Comparison of ENCODE assay signal across 8 cellular contexts in the genomic region with DNA sequence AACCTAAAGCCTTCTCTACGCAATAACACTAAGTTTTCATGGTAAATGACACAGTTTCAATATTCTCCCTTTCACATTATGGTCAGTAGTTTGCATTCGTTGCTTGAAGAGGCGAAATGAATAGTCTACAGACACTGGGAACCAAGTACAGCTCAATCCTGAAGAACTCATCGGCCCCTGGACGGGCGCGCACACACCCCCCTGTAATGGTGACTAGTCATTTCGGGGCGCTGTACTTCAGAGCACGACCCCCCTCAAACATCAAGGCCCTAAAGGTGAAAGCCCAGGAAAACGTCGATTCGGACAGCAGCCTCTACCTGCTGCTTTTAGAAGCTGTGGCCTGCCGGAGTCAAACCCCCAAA. TPM values are rescaled to one million over a fixed set of nuclear protein-coding genes. Genes with fewer than 3 reads are reported as not detected.
DNase-seq lines count a peak whose midpoint lies in the region; ATAC-seq and TF ChIP-seq lines count a peak whose summit lies in the region.

No MANE protein-coding gene starts in this region.

- peak overlapping the region; percentile 94 for H3K27ac ChIP-seq in VCaP

- CTCF ChIA-PET in AG04449 (lab: Yijun Ruan, JAX) (interaction anchor here (0.7 to 3.6 kb wide), 6 partner anchors 36 to 275 kb away, joined by 3 to 36 read pairs (median 5); no protein-coding TSS in a partner anchor), GM10248 (lab: Yijun Ruan, JAX) (interaction anchor here (1.0 to 4.2 kb wide), 7 partner anchors 12 to 274 kb away, joined by 3 to 16 read pairs (median 4); partner anchors contain the start of gene CNNM2)

- peaks cover 34% of the 10 kb centered on the region for H3K4me1 Mint-ChIP-seq in progenitor cell of endocrine pancreas (ENCODE audit: low read depth)

- no peaks in the 10 kb centered on the region for H3K27me3 Mint-ChIP-seq in progenitor cell of endocrine pancreas

- H3K4me3 ChIP-seq in AG04449 (ENCODE audit: low read depth, low read length) (peak overlapping the region; percentile 77), fibroblast of villous mesenchyme (ENCODE audit: low read depth, low read length) (peak overlapping the region; percentile 89)

- POLR2A ChIA-PET in AG04449 (lab: Yijun Ruan, JAX) (interaction anchor here (0.9 to 3.2 kb wide), 7 partner anchors 12 to 49 kb away, joined by 3 to 30 read pairs (median 4); no protein-coding TSS in a partner anchor), GM10248 (lab: Yijun Ruan, JAX) (interaction anchor here (0.6 kb wide), 1 partner anchor 99 kb away, joined by 5 read pairs; no protein-coding TSS in a partner anchor)

- ATAC-seq in GM21515 (IDR thresholded peaks at IDR 0.05; ENCODE audit: unreplicated experiment) (peak; percentile 11), HG02884 (IDR thresholded peaks at IDR 0.05; ENCODE audit: unreplicated experiment) (no peak)

- peaks cover 4% of the 10 kb centered on the region for H3K36me3 Mint-ChIP-seq in progenitor cell of endocrine pancreas (ENCODE audit: insufficient read depth)

- DNase-seq in AG04449 (ENCODE audit: low read depth, low spot score) (no peak), fibroblast of villous mesenchyme (ENCODE audit: low read depth) (peak; percentile 25), progenitor cell of endocrine pancreas (ENCODE audit: low spot score, unreplicated experiment) (no peak), GM10248 (ENCODE audit: extremely low spot score) (no peak), DMS53 treated with DMSO at 0.1 percent for 48 hours (lab: John Stamatoyannopoulos, UW; ENCODE audit: unreplicated experiment) (no peak)

- no peaks in the 10 kb centered on the region for H3K9me3 Mint-ChIP-seq in progenitor cell of endocrine pancreas (ENCODE audit: low read depth)

- peak overlapping the region; percentile 99 for H3K4me3 Mint-ChIP-seq in progenitor cell of endocrine pancreas (ENCODE audit: low read depth)

- peak overlapping the region; percentile 99 for H3K27ac Mint-ChIP-seq in progenitor cell of endocrine pancreas

- TF ChIP-seq CTCF in AG04449 (IDR thresholded peaks at IDR 0.05; ENCODE audit: insufficient read depth, low read length, missing control alignments) (no peak), VCaP (conservative IDR thresholded peaks at IDR 0.05) (no peak), fibroblast of villous mesenchyme (IDR thresholded peaks at IDR 0.05; ENCODE audit: insufficient read depth, low read depth, low read length) (no peak), progenitor cell of endocrine pancreas (IDR thresholded peaks at IDR 0.05; ENCODE audit: unreplicated experiment) (no peak), GM10248 (IDR thresholded peaks at IDR 0.05; ENCODE audit: control extremely low read depth, extremely low read depth, low read depth, missing control alignments) (no peak)

RNA-seq across cellular contexts. Expression of gene NT5C2, which starts 1.0 kb away (rescaled TPM):
- 64.4 and 92.0 TPM in 2 replicates for total RNA-seq in fibroblast of villous mesenchyme
- total RNA-seq in progenitor cell of endocrine pancreas, result 131 and 135 TPM in 2 replicates

RNA-seq across cellular contexts. Expression of gene RPEL1, which starts 53.6 kb away (rescaled TPM):
- total RNA-seq in fibroblast of villous mesenchyme (0.32 and 0.43 TPM in 2 replicates), progenitor cell of endocrine pancreas (not detected in 2 replicates)
